21 cellular contexts compared by ENCODE assay signal in genomic region chr5:107582625-107583024, GRCh38.
"Had no signal": no experiment of that assay in that cellular context is flagged by ENCODE, and none has a peak within 500 bp of the region (broad histone marks: within the 10 kb centered on the region; RNA-seq: fewer than 3 reads in every experiment).

No MANE protein-coding gene starts in this region.

- H3K27me3 ChIP-seq: dorsolateral prefrontal cortex, esophagus muscularis mucosa, foreskin keratinocyte, gastroesophageal sphincter, heart left ventricle, hepatocyte, left lung had no signal

- H3K4me3 ChIP-seq: coronary artery, dorsolateral prefrontal cortex, esophagus muscularis mucosa, gastroesophageal sphincter, heart left ventricle, hepatocyte, left lung, lower lobe of right lung had no signal

- H3K27ac Mint-ChIP-seq: immature natural killer cell, memory B cell had no signal

- H3K36me3 ChIP-seq: esophagus muscularis mucosa, gastroesophageal sphincter, heart left ventricle, left lung, lower lobe of right lung had no signal

- H3K9me3 Mint-ChIP-seq: immature natural killer cell, memory B cell had no signal

- ATAC-seq: foreskin keratinocyte, gastroesophageal sphincter, heart left ventricle, left lung, left ventricle myocardium superior, lower lobe of right lung had no signal

- H3K9me3 ChIP-seq: esophagus muscularis mucosa, gastroesophageal sphincter, heart left ventricle, left lung, lower lobe of right lung had no signal

- H3K27ac ChIP-seq: coronary artery, dorsolateral prefrontal cortex, esophagus muscularis mucosa, foreskin keratinocyte, gastroesophageal sphincter, heart left ventricle, hepatocyte, left lung, lower lobe of right lung had no signal

- H3K4me1 ChIP-seq: foreskin keratinocyte, gastroesophageal sphincter, left lung, lower lobe of right lung had no signal

- H3K4me1 Mint-ChIP-seq: immature natural killer cell, memory B cell had no signal

- DNase-seq: dermis blood vessel endothelial cell; dorsolateral prefrontal cortex; effector CD4-positive, alpha-beta T cell; effector memory CD4-positive, alpha-beta T cell; foreskin keratinocyte; heart left ventricle; hypothalamus; immature natural killer cell; islet precursor cell; kidney; kidney glomerular epithelial cell; left lung; left ventricle myocardium superior; lower lobe of right lung; mesendoderm; midbrain had no signal

- H3K4me3 Mint-ChIP-seq: immature natural killer cell, memory B cell had no signal

- H3K4me2 ChIP-seq: hepatocyte had no signal

- H2AFZ ChIP-seq: hepatocyte had no signal

- H3K36me3 Mint-ChIP-seq: memory B cell had no signal
